ENCODE assay signal across 13 cellular contexts in genomic region chr12:92070864-92071445, GRCh38.
A peak's percentile ranks its signal among the peaks of the same experiment; 100 is the strongest.
DNase-seq lines count a peak whose midpoint lies in the region; ATAC-seq and TF ChIP-seq lines count a peak whose summit lies in the region.
"Had no signal": no experiment of that assay in that cellular context is flagged by ENCODE, and none has a peak within 500 bp of the region (broad histone marks: within the 10 kb centered on the region; RNA-seq: fewer than 3 reads in every experiment).

No MANE protein-coding gene starts in this region.

- H3K27me3 ChIP-seq in right atrium auricular region, result no peaks in the 10 kb centered on the region
- H3K27me3 ChIP-seq in body of pancreas, result no peaks in the 10 kb centered on the region
- H3K27me3 ChIP-seq in GM23248 (replicated peaks; ENCODE audit: insufficient read depth), result no peaks in the 10 kb centered on the region

- intact Hi-C loops in left ventricle myocardium superior (cut with micrococcal nuclease), result no loop called here
- intact Hi-C loops in body of pancreas (cut with DNase I), result loop anchor here (10.0 kb wide), 1 partner anchor 64 kb away; no protein-coding TSS in a partner anchor

- no peak overlapping the region for H3K4me2 ChIP-seq in GM23248 (ENCODE audit: unreplicated experiment)
- H3K4me2 ChIP-seq: GM23338 had no signal

- no peak overlapping the region for H3K9ac ChIP-seq in GM23248

- ATAC-seq in left ventricle myocardium superior (peak; percentile 38), body of pancreas (peak; percentile 86), GM21737 (IDR thresholded peaks at IDR 0.05; ENCODE audit: unreplicated experiment) (no peak)
- ATAC-seq: activated CD4-positive, alpha-beta T cell treated with anti-CD3 and anti-CD28 coated beads for 36 hours; GM23338 had no signal

- no peaks in the 10 kb centered on the region for H3K9me2 ChIP-seq in GM23248 (ENCODE audit: insufficient read depth)

- H4K20me1 ChIP-seq in GM23248 (ENCODE audit: insufficient read depth), result no peaks in the 10 kb centered on the region

- DNase-seq in left ventricle myocardium superior, result no peak
- no peak for DNase-seq in right atrium auricular region (ENCODE audit: low spot score)
- DNase-seq in body of pancreas, result peak; percentile 63 to 91 (median 71)
- DNase-seq in mucosa of gallbladder (ENCODE audit: low spot score), result peak; percentile 76
- no peak for DNase-seq in GM23248
- no peak for DNase-seq in NCI-H1417 (lab: John Stamatoyannopoulos, UW)
- DNase-seq in stimulated activated CD4-positive, alpha-beta T cell treated with anti-CD3 and anti-CD28 coated beads, Interleukin-12 subunit alpha, Interleukin-12 subunit beta, amount 100 ng/mL, for 4 hours, result no peak
- DNase-seq: activated CD4-positive, alpha-beta T cell treated with anti-CD3 and anti-CD28 coated beads for 36 hours; NCI-H187 had no signal

- in situ Hi-C loops in GM23248 (cut with MboI), result no loop called here

- no peak overlapping the region for H2AFZ ChIP-seq in GM23248
- H2AFZ ChIP-seq: GM23338 had no signal

- no peaks in the 10 kb centered on the region for H3K79me2 ChIP-seq in GM23248 (ENCODE audit: insufficient read depth)

- TF ChIP-seq CTCF in right atrium auricular region (IDR thresholded peaks at IDR 0.05), result no peak
- TF ChIP-seq CTCF in body of pancreas (IDR thresholded peaks at IDR 0.05), result peak in 3 of 7 experiments; percentile 15 to 29 (median 26)

- H3K9me3 ChIP-seq in right atrium auricular region (no peaks in the 10 kb centered on the region), body of pancreas (peaks cover 0 to 2% (median 0%) of the 10 kb centered on the region in 3 donors), GM23248 (ENCODE audit: low read depth) (no peaks in the 10 kb centered on the region)

- WGBS in body of pancreas, 2 donors, result 10 to 13% methylated on average over 6 of the region's 6 CpGs
- 90 to 91% methylated on average over 6 of the region's 6 CpGs for WGBS in GM23248 (ENCODE audit: low coverage in 1 of 2, low lambda C conversion rate in 2 of 2, missing lambda C conversion rate in 2 of 2), 2 experiments

- H3K4me1 ChIP-seq in right atrium auricular region, result peaks cover 0 to 15% of the 10 kb centered on the region in 2 donors
- H3K4me1 ChIP-seq in body of pancreas, result peaks cover 49% of the 10 kb centered on the region
- peaks cover 15% of the 10 kb centered on the region for H3K4me1 ChIP-seq in GM23248 (ENCODE audit: insufficient read depth)

- H3K36me3 ChIP-seq in right atrium auricular region, result no peaks in the 10 kb centered on the region
- H3K36me3 ChIP-seq in body of pancreas (replicated peaks in 1 of 2; ENCODE audit: insufficient read depth in 1 of 2, low read depth in 2 of 2), result no peaks in the 10 kb centered on the region
- no peaks in the 10 kb centered on the region for H3K36me3 ChIP-seq in GM23248 (ENCODE audit: low read depth)

- peak in 1 of 3 donors; percentile 9 for TF ChIP-seq POLR2A in body of pancreas (IDR thresholded peaks at IDR 0.05)

- H3F3A ChIP-seq in GM23248 (ENCODE audit: insufficient read depth), result peaks cover 12% of the 10 kb centered on the region

- no peak overlapping the region for H3K4me3 ChIP-seq in right atrium auricular region
- H3K4me3 ChIP-seq in body of pancreas, result no peak overlapping the region
- no peak overlapping the region for H3K4me3 ChIP-seq in GM23248
- H3K4me3 ChIP-seq: GM12878, GM23338 had no signal

- H3K27ac ChIP-seq in right atrium auricular region, result no peak overlapping the region
- peak overlapping the region; percentile 89 to 97 (median 94) for H3K27ac ChIP-seq in body of pancreas
- H3K27ac ChIP-seq in GM23248, result no peak overlapping the region
- H3K27ac ChIP-seq: epithelial cell of prostate had no signal

Comparison
In these comparisons a context has a peak if more than half of its experiments do, and no peak if none do; other contexts are left out.
1. DNase-seq: peak in body of pancreas (4 of 4) and mucosa of gallbladder (single experiment); none in left ventricle myocardium superior (single experiment), right atrium auricular region (single experiment), GM23248 (single experiment), NCI-H1417 (0 of 3) and stimulated activated CD4-positive, alpha-beta T cell treated with anti-CD3 and anti-CD28 coated beads, Interleukin-12 subunit alpha, Interleukin-12 subunit beta, amount 100 ng/mL, for 4 hours (single experiment).
2. H3K27ac ChIP-seq: peak in body of pancreas (4 of 4); none in right atrium auricular region (0 of 2) and GM23248 (single experiment).